Comparison of ENCODE assay signal across 8 cellular contexts in the genomic region with DNA sequence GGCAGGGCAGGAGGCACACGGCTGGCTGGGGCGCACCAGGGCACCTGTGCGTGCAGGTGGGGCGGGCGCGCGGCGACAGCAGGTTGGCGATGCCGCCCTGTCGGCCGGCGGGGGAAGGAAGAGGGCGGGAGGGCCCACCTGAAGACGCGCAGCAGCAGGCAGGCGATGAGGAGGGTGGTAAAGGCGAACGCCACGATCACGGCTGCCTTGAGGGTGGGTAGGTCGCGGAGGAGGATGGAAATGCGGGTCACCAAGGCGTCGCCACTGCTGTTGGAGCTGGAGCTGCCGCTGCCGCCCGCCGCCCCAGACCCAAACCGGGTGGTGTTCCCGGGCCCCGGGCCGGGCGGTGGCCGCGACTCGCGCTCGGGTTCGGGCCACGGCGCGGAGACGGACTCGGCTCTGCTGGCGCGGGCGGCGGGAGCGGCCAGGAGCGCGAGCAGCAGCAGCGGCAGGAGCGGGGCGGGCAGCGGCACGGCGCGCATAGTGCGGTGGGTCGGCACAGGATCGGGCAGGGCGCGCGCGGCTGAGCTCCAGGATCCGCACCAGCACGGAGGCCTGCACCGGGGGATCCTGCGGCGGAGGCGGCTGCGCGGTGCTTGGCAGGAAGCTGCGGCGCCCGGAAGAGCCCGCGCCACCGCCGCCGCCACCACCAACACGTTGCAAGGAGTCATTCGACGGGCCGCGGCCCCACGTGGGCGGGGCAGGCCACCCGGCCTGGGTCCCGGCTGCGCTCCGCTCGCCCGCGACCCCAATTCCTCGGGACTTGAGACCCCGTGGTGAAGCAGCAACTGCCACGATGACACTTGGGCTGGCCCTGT. TPM values are rescaled to one million over a fixed set of nuclear protein-coding genes. Genes with fewer than 3 reads are reported as not detected.
DNase-seq lines count a peak whose midpoint lies in the region; ATAC-seq and TF ChIP-seq lines count a peak whose summit lies in the region.

FAM174B (minus strand) TSS at position 598 of the 818 bp plus-strand sequence.

- peak within 1 kb of the TSS; percentile 48 for H3K27ac ChIP-seq in HUES48 (ENCODE audit: low read depth, low read length)
- no peak within 1 kb of the TSS for H3K27ac ChIP-seq in naive thymus-derived CD4-positive, alpha-beta T cell (ENCODE audit: low read depth, low read length)
- peak within 1 kb of the TSS; percentile 82 to 97 (median 86) for H3K27ac ChIP-seq in thyroid gland

- CTCF ChIA-PET in activated CD4-positive, alpha-beta T cell treated with anti-CD3 and anti-CD28 coated beads, Interleukin-2, amount 10 ng/mL, durations not matched to agents 7 days and 5 days (lab: Charles Lee): interaction anchor here (0.6 kb wide), 1 partner anchor 1164 kb away, joined by 3 read pairs; no protein-coding TSS in a partner anchor
- CTCF ChIA-PET in naive thymus-derived CD4-positive, alpha-beta T cell (lab: Charles Lee): no interaction called here

- H3K27me3 ChIP-seq in HUES48 (ENCODE audit: control insufficient read depth, insufficient read depth, low read length): peaks cover 17% of the 10 kb centered on the region
- peaks cover 0 to 7% of the 10 kb centered on the region in 2 donors for H3K27me3 ChIP-seq in naive thymus-derived CD4-positive, alpha-beta T cell (ENCODE audit: control insufficient read depth in 2 of 2, insufficient read depth in 2 of 2, low read length in 2 of 2)
- no peaks in the 10 kb centered on the region for H3K27me3 ChIP-seq in thyroid gland

- ATAC-seq in GM18858 (IDR thresholded peaks at IDR 0.05; ENCODE audit: unreplicated experiment) (peak; percentile 40), esophagus mucosa (peak; percentile 53)
- peak; percentile 70 for ATAC-seq in naive thymus-derived CD4-positive, alpha-beta T cell

- H3K27ac Mint-ChIP-seq in activated CD4-positive, alpha-beta T cell treated with anti-CD3 and anti-CD28 coated beads, Interleukin-2, amount 10 ng/mL, durations not matched to agents 7 days and 5 days: no peak within 1 kb of the TSS
- peak within 1 kb of the TSS in 5 of 9 donors; percentile 25 to 78 (median 64) for H3K27ac Mint-ChIP-seq in naive thymus-derived CD4-positive, alpha-beta T cell

- DNase-seq in AG10803 (ENCODE audit: low read depth): peak; percentile 35
- peak; percentile 28 for DNase-seq in activated CD4-positive, alpha-beta T cell treated with anti-CD3 and anti-CD28 coated beads, Interleukin-2, amount 10 ng/mL, durations not matched to agents 7 days and 5 days
- peak in 8 of 9 donors; percentile 12 to 42 (median 29) for DNase-seq in naive thymus-derived CD4-positive, alpha-beta T cell
- peak; percentile 72 to 74 for DNase-seq in thyroid gland
- DNase-seq in activated gamma-delta T cell (lab: John Stamatoyannopoulos, UW): no peak

- WGBS in thyroid gland, 2 donors: 2 to 4% methylated on average over 24 to 32 of the region's 100 CpGs

- intact Hi-C loops in naive thymus-derived CD4-positive, alpha-beta T cell (cut with micrococcal nuclease): no loop called here
- intact Hi-C loops in thyroid gland (cut with DNase I): no loop called here

- H3K27me3 Mint-ChIP-seq in activated CD4-positive, alpha-beta T cell treated with anti-CD3 and anti-CD28 coated beads, Interleukin-2, amount 10 ng/mL, durations not matched to agents 7 days and 5 days: peaks cover 41% of the 10 kb centered on the region
- peaks cover 6 to 58% (median 46%) of the 10 kb centered on the region in 5 donors for H3K27me3 Mint-ChIP-seq in naive thymus-derived CD4-positive, alpha-beta T cell

- H3K4me1 Mint-ChIP-seq in activated CD4-positive, alpha-beta T cell treated with anti-CD3 and anti-CD28 coated beads, Interleukin-2, amount 10 ng/mL, durations not matched to agents 7 days and 5 days: peaks cover 5% of the 10 kb centered on the region
- H3K4me1 Mint-ChIP-seq in naive thymus-derived CD4-positive, alpha-beta T cell: peaks cover 4 to 30% (median 22%) of the 10 kb centered on the region in 7 donors

- peaks cover 21% of the 10 kb centered on the region for H3K4me1 ChIP-seq in HUES48 (ENCODE audit: control insufficient read depth, insufficient read depth, low read length)
- no peaks in the 10 kb centered on the region for H3K4me1 ChIP-seq in naive thymus-derived CD4-positive, alpha-beta T cell (ENCODE audit: control insufficient read depth in 2 of 2, insufficient read depth in 2 of 2, low read length in 2 of 2)
- H3K4me1 ChIP-seq in thyroid gland: peaks cover 34 to 36% of the 10 kb centered on the region in 2 donors

- peak in 1 of 2 donors; percentile 93 for TF ChIP-seq POLR2A in thyroid gland (IDR thresholded peaks at IDR 0.05)

- H3K4me3 Mint-ChIP-seq in activated CD4-positive, alpha-beta T cell treated with anti-CD3 and anti-CD28 coated beads, Interleukin-2, amount 10 ng/mL, durations not matched to agents 7 days and 5 days: peak within 1 kb of the TSS; percentile 59
- peak within 1 kb of the TSS; percentile 66 to 86 (median 84) for H3K4me3 Mint-ChIP-seq in naive thymus-derived CD4-positive, alpha-beta T cell

- H3K9me3 ChIP-seq in HUES48 (ENCODE audit: control insufficient read depth, insufficient read depth, low read length) (no peaks in the 10 kb centered on the region), thyroid gland (no peaks in the 10 kb centered on the region)
- H3K9me3 ChIP-seq in naive thymus-derived CD4-positive, alpha-beta T cell (ENCODE audit: control insufficient read depth in 2 of 3, low read length in 3 of 3): no peaks in the 10 kb centered on the region

- H3K4me3 ChIP-seq in AG10803 (ENCODE audit: low read length): peak within 1 kb of the TSS; percentile 55
- peak within 1 kb of the TSS; percentile 72 for H3K4me3 ChIP-seq in HUES48 (ENCODE audit: low read depth, low read length)
- peak within 1 kb of the TSS; percentile 1 for H3K4me3 ChIP-seq in naive thymus-derived CD4-positive, alpha-beta T cell (ENCODE audit: low read length)
- peak within 1 kb of the TSS; percentile 43 to 65 (median 55) for H3K4me3 ChIP-seq in thyroid gland (replicated peaks in 1 of 3)

- peak within 1 kb of the TSS; percentile 56 for H3K9ac ChIP-seq in HUES48 (ENCODE audit: low read depth, low read length)

- no peak for TF ChIP-seq CTCF in AG10803 (conservative IDR thresholded peaks at IDR 0.05; ENCODE audit: low read length)
- TF ChIP-seq CTCF in thyroid gland (IDR thresholded peaks at IDR 0.05): peak in 1 of 6 experiments; percentile 23

- POLR2A ChIA-PET in activated CD4-positive, alpha-beta T cell treated with anti-CD3 and anti-CD28 coated beads, Interleukin-2, amount 10 ng/mL, durations not matched to agents 7 days and 5 days (lab: Charles Lee): interaction anchor here (0.6 kb wide), 1 partner anchor 46 kb away, joined by 3 read pairs; no protein-coding TSS in a partner anchor
- POLR2A ChIA-PET in naive thymus-derived CD4-positive, alpha-beta T cell (lab: Charles Lee): no interaction called here

- H3K36me3 ChIP-seq in HUES48 (ENCODE audit: control insufficient read depth, insufficient read depth, low read length) (no peaks in the 10 kb centered on the region), thyroid gland (no peaks in the 10 kb centered on the region)
- no peaks in the 10 kb centered on the region for H3K36me3 ChIP-seq in naive thymus-derived CD4-positive, alpha-beta T cell (ENCODE audit: control insufficient read depth in 2 of 3, insufficient read depth in 3 of 3, low read length in 3 of 3)

- H3K9me3 Mint-ChIP-seq in activated CD4-positive, alpha-beta T cell treated with anti-CD3 and anti-CD28 coated beads, Interleukin-2, amount 10 ng/mL, durations not matched to agents 7 days and 5 days: peaks cover 3% of the 10 kb centered on the region
- H3K9me3 Mint-ChIP-seq in naive thymus-derived CD4-positive, alpha-beta T cell: peaks cover 0 to 5% (median 0%) of the 10 kb centered on the region in 11 donors

- no peaks in the 10 kb centered on the region for H3K36me3 Mint-ChIP-seq in activated CD4-positive, alpha-beta T cell treated with anti-CD3 and anti-CD28 coated beads, Interleukin-2, amount 10 ng/mL, durations not matched to agents 7 days and 5 days (ENCODE audit: low read depth)
- peaks cover 0 to 22% (median 6%) of the 10 kb centered on the region in 5 donors for H3K36me3 Mint-ChIP-seq in naive thymus-derived CD4-positive, alpha-beta T cell

RNA-seq across cellular contexts. Expression of gene FAM174B, which starts in this region (rescaled TPM):
- total RNA-seq in activated CD4-positive, alpha-beta T cell treated with anti-CD3 and anti-CD28 coated beads, Interleukin-2, amount 10 ng/mL, durations not matched to agents 7 days and 5 days: 1 to 10 TPM; 4.8 to 6.0 TPM
- total RNA-seq in esophagus mucosa (4.3 TPM), thyroid gland (10 to 100 TPM; 51.9 to 69.4 (median 61.4) TPM)
- total RNA-seq in naive thymus-derived CD4-positive, alpha-beta T cell: 10 to 100 TPM in 2 of 5 experiments, 1 to 10 TPM in 3; 5.2 to 15.9 (median 6.7) TPM
- polyA plus RNA-seq in naive thymus-derived CD4-positive, alpha-beta T cell: 1 to 10 TPM; 3.5 to 7.1 TPM

Comparison
In these comparisons a context has a peak if more than half of its experiments do, and no peak if none do; other contexts are left out.
1. H3K4me3 ChIP-seq: peak in every context shown above with its lines; median percentile 72 in HUES48; 55 in AG10803; 55 in thyroid gland; 1 in naive thymus-derived CD4-positive, alpha-beta T cell.